ENCODE assay signal across 24 cellular contexts in genomic region chrX:1433646-1434357, GRCh38.
"Had no signal": no experiment of that assay in that cellular context is flagged by ENCODE, and none has a peak within 500 bp of the region (broad histone marks: within the 10 kb centered on the region; RNA-seq: fewer than 3 reads in every experiment).

No MANE protein-coding gene starts in this region.

- H3K27me3 ChIP-seq: pancreas, testis, vagina had no signal

- H3K9me3 Mint-ChIP-seq: activated B cell treated with CpG ODN at 0.5 μM for 24 hours; activated CD8-positive, alpha-beta T cell treated with anti-CD3 and anti-CD28 coated beads for 36 hours; activated naive CD4-positive, alpha-beta T cell treated with anti-CD3 and anti-CD28 coated beads, Interleukin-2, amount 50 U/mL, for 24 hours; dendritic cell treated with granulocyte-macrophage colony-stimulating factor and Interleukin-4, amounts not matched to agents 40 ng/mL and 50 ng/mL, for 4 days; memory B cell; natural killer cell treated with Interleukin-12 subunit alpha and Interleukin-12 subunit beta and Interleukin-15 and Interleukin-18, amount 100 ng/mL, for 72 hours; stimulated activated memory B cell treated with anti-CD40 and anti-IgM and Interleukin-4, amounts not matched to agents 10 μg/mL and 1 μg/mL and 100 μg/mL, for 72 hours had no signal

- DNase-seq: activated B cell treated with CpG ODN at 0.5 μM for 24 hours; activated CD4-positive, alpha-beta T cell treated with anti-CD3 and anti-CD28 coated beads for 4 hours; activated effector memory CD4-positive, alpha-beta T cell treated with anti-CD3 and anti-CD28 coated beads, Interleukin-2, amount 50 U/mL, for 16 hours; activated T-cell treated with anti-CD3 and anti-CD28 coated beads for 4 hours; anterior cingulate cortex; effector CD4-positive, alpha-beta T cell; foreskin melanocyte; immature natural killer cell; kidney glomerular epithelial cell; stimulated activated CD4-positive, alpha-beta T cell treated with anti-CD3 and anti-CD28 coated beads, Interleukin-2, amount 100 ng/mL, for 24 hours; T-helper 1 cell; T-helper 9 cell; testis; trophoblast cell had no signal

- H3K4me1 ChIP-seq: pancreas, testis, vagina had no signal

- H3K27me3 Mint-ChIP-seq: activated B cell treated with CpG ODN at 0.5 μM for 24 hours; activated CD8-positive, alpha-beta memory T cell treated with anti-CD3 and anti-CD28 coated beads, Interleukin-2, amount 10 ng/mL, durations not matched to agents 7 days and 5 days; activated CD8-positive, alpha-beta T cell treated with anti-CD3 and anti-CD28 coated beads for 36 hours; activated naive CD4-positive, alpha-beta T cell treated with anti-CD3 and anti-CD28 coated beads, Interleukin-2, amount 50 U/mL, for 24 hours; brain; dendritic cell treated with granulocyte-macrophage colony-stimulating factor and Interleukin-4, amounts not matched to agents 40 ng/mL and 50 ng/mL, for 4 days; memory B cell; natural killer cell treated with Interleukin-12 subunit alpha and Interleukin-12 subunit beta and Interleukin-15 and Interleukin-18, amount 100 ng/mL, for 72 hours; stimulated activated memory B cell treated with anti-CD40 and anti-IgM and Interleukin-4, amounts not matched to agents 10 μg/mL and 1 μg/mL and 100 μg/mL, for 72 hours had no signal

- H3K4me3 Mint-ChIP-seq: activated B cell treated with CpG ODN at 0.5 μM for 24 hours; activated CD8-positive, alpha-beta memory T cell treated with anti-CD3 and anti-CD28 coated beads, Interleukin-2, amount 10 ng/mL, durations not matched to agents 7 days and 5 days; activated CD8-positive, alpha-beta T cell treated with anti-CD3 and anti-CD28 coated beads for 36 hours; activated naive CD4-positive, alpha-beta T cell treated with anti-CD3 and anti-CD28 coated beads, Interleukin-2, amount 50 U/mL, for 24 hours; brain; dendritic cell treated with granulocyte-macrophage colony-stimulating factor and Interleukin-4, amounts not matched to agents 40 ng/mL and 50 ng/mL, for 4 days; immature natural killer cell; memory B cell; natural killer cell treated with Interleukin-12 subunit alpha and Interleukin-12 subunit beta and Interleukin-15 and Interleukin-18, amount 100 ng/mL, for 72 hours; stimulated activated memory B cell treated with anti-CD40 and anti-IgM and Interleukin-4, amounts not matched to agents 10 μg/mL and 1 μg/mL and 100 μg/mL, for 72 hours had no signal

- H3K27ac Mint-ChIP-seq: activated B cell treated with CpG ODN at 0.5 μM for 24 hours; activated CD8-positive, alpha-beta memory T cell treated with anti-CD3 and anti-CD28 coated beads, Interleukin-2, amount 10 ng/mL, durations not matched to agents 7 days and 5 days; activated CD8-positive, alpha-beta T cell treated with anti-CD3 and anti-CD28 coated beads for 36 hours; activated naive CD4-positive, alpha-beta T cell treated with anti-CD3 and anti-CD28 coated beads, Interleukin-2, amount 50 U/mL, for 24 hours; dendritic cell treated with granulocyte-macrophage colony-stimulating factor and Interleukin-4, amounts not matched to agents 40 ng/mL and 50 ng/mL, for 4 days; immature natural killer cell; memory B cell; natural killer cell treated with Interleukin-12 subunit alpha and Interleukin-12 subunit beta and Interleukin-15 and Interleukin-18, amount 100 ng/mL, for 72 hours; stimulated activated memory B cell treated with anti-CD40 and anti-IgM and Interleukin-4, amounts not matched to agents 10 μg/mL and 1 μg/mL and 100 μg/mL, for 72 hours had no signal

- H3K4me1 Mint-ChIP-seq: activated B cell treated with CpG ODN at 0.5 μM for 24 hours; activated CD8-positive, alpha-beta memory T cell treated with anti-CD3 and anti-CD28 coated beads, Interleukin-2, amount 10 ng/mL, durations not matched to agents 7 days and 5 days; activated naive CD4-positive, alpha-beta T cell treated with anti-CD3 and anti-CD28 coated beads, Interleukin-2, amount 50 U/mL, for 24 hours; brain; immature natural killer cell; memory B cell; stimulated activated memory B cell treated with anti-CD40 and anti-IgM and Interleukin-4, amounts not matched to agents 10 μg/mL and 1 μg/mL and 100 μg/mL, for 72 hours had no signal

- H3K27ac ChIP-seq: pancreas, testis, vagina had no signal

- H3K9me3 ChIP-seq: pancreas, testis, vagina had no signal

- FAIRE-seq: pancreas had no signal

- H3K4me3 ChIP-seq: pancreas, testis, vagina had no signal
